Comparison of ENCODE assay signal across 1 cellular context in the genomic region with DNA sequence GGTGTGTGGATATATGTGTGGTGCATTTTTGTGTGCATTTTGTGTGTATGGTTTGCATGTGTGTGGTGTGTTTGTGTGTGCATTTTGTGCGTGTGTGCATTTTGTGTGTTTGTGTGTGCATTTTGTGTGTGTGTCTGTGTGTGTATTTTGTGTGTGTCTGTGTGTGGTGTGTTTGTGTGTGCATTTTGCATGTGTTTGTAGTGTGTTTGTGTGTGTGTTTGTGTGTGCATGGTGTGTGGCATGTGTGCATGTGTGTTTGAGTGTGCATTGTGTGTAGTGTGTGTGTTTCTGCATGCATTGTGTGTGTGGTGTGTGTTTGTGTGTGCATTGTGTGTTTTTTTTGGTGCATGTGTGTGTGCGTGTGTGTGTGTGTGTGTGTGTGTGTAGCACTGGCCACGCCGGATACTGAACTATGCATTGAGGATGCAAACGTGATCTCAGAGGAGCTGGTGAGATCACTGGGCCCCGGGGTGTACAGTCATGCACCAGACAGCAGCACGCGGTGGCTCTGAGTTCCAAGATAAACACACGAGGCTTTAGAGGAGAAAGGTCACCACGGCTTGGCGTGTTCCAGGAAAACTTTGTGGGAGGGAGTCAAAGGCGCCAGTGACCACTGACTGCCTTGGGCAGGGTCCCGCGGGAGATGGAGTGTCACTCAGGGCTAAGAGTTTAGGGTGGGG.
TF ChIP-seq lines count a peak whose summit lies in the region.

No MANE protein-coding gene starts in this region.

TF ChIP-seq in A549, 52 proteins besides CTCF, POLR2A, EP300 and RAD21 (continued from another document):
- TF ChIP-seq EHF (CRISPR knock-in tag; IDR thresholded peaks at IDR 0.05) (no peak), ESRRA (IDR thresholded peaks at IDR 0.05; ENCODE audit: borderline replicate concordance, low read length) (no peak), FOSB (CRISPR knock-in tag; IDR thresholded peaks at IDR 0.05) (no peak), NPAS2 (CRISPR knock-in tag; IDR thresholded peaks at IDR 0.05; ENCODE audit: borderline replicate concordance) (0 out of 2 replicates have a peak, but pooled peaks have one; percentile 25), RNF2 (IDR thresholded peaks at IDR 0.05; ENCODE audit: borderline replicate concordance, low read depth) (no peak), POLR2AphosphoS2 (conservative IDR thresholded peaks at IDR 0.05; ENCODE audit: low read length) (no peak), CEBPB (IDR thresholded peaks at IDR 0.05) (peak in 1 of 2 experiments; percentile 66; a peak in 1 of 4 replicates), JUN (IDR thresholded peaks at IDR 0.05) (peak; percentile 87 to 89), FOXS1 (CRISPR knock-in tag; IDR thresholded peaks at IDR 0.05) (peak; percentile 98), HDAC2 (IDR thresholded peaks at IDR 0.05) (no peak), TFCP2L1 (CRISPR knock-in tag; IDR thresholded peaks at IDR 0.05) (no peak), NFE2L2 (conservative IDR thresholded peaks at IDR 0.05; ENCODE audit: low read length) (no peak)
- TF ChIP-seq, protein P1, sequence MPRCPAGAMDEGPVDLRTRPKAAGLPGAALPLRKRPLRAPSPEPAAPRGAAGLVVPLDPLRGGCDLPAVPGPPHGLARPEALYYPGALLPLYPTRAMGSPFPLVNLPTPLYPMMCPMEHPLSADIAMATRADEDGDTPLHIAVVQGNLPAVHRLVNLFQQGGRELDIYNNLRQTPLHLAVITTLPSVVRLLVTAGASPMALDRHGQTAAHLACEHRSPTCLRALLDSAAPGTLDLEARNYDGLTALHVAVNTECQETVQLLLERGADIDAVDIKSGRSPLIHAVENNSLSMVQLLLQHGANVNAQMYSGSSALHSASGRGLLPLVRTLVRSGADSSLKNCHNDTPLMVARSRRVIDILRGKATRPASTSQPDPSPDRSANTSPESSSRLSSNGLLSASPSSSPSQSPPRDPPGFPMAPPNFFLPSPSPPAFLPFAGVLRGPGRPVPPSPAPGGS (IDR thresholded peaks at IDR 0.05): peak; percentile 68; the same call in 1 of the 3 replicates
- TF ChIP-seq, protein P2, sequence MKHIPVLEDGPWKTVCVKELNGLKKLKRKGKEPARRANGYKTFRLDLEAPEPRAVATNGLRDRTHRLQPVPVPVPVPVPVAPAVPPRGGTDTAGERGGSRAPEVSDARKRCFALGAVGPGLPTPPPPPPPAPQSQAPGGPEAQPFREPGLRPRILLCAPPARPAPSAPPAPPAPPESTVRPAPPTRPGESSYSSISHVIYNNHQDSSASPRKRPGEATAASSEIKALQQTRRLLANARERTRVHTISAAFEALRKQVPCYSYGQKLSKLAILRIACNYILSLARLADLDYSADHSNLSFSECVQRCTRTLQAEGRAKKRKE (CRISPR knock-in tag; IDR thresholded peaks at IDR 0.05; ENCODE audit: low read depth): 0 out of 2 replicates have a peak, but pooled peaks have one; percentile 57
